Comparison of ENCODE assay signal across 17 cellular contexts in genomic region chr2:83251473-83251872, GRCh38.
DNase-seq lines count a peak whose midpoint lies in the region; ATAC-seq and TF ChIP-seq lines count a peak whose summit lies in the region.
"Had no signal": no experiment of that assay in that cellular context is flagged by ENCODE, and none has a peak within 500 bp of the region (broad histone marks: within the 10 kb centered on the region; RNA-seq: fewer than 3 reads in every experiment).

No MANE protein-coding gene starts in this region.

- POLR2A ChIA-PET in IMR-90 (lab: Charles Lee; ENCODE audit: unreplicated experiment) = no interaction called here

- no peaks in the 10 kb centered on the region for H3K36me3 Mint-ChIP-seq in activated T-cell treated with anti-CD3 and anti-CD28 coated beads, Interleukin-2, amount 50 U/mL, for 4 hours (ENCODE audit: insufficient read depth)
- H3K36me3 Mint-ChIP-seq: CD8-positive, alpha-beta memory T cell had no signal

- peaks cover 13% of the 10 kb centered on the region for H3K9me3 Mint-ChIP-seq in activated T-cell treated with anti-CD3 and anti-CD28 coated beads, Interleukin-2, amount 50 U/mL, for 4 hours

- H3K4ac ChIP-seq in IMR-90 (ENCODE audit: low read depth, low read length) = no peak overlapping the region

- no peak overlapping the region for H3K4me2 ChIP-seq in IMR-90 (ENCODE audit: low read depth, low read length)
- H3K4me2 ChIP-seq: BLaER1 had no signal

- BruUV-seq in IMR-90 (replicated peaks; lab: Mats Ljungman, UMichigan) = no TSS peak

- CTCF ChIA-PET in IMR-90 (lab: Yijun Ruan, JAX) = no interaction called here

- no peak overlapping the region for H2BK20ac ChIP-seq in IMR-90 (ENCODE audit: low read depth, low read length)

- H3K27ac ChIP-seq in IMR-90 (ENCODE audit: insufficient read depth, low read length) (no peak overlapping the region), right lobe of liver (peak overlapping the region in 1 of 3 donors; percentile 50)
- H3K27ac ChIP-seq: BLaER1, HL-60 had no signal

- no peak for ATAC-seq in IMR-90 (ENCODE audit: low read depth)
- peak in 3 of 4 donors; percentile 43 to 77 (median 48) for ATAC-seq in right lobe of liver
- ATAC-seq in activated T-cell treated with anti-CD3 and anti-CD28 coated beads, Interleukin-2, amount 50 U/mL, for 4 hours = no peak
- ATAC-seq in GM19035 (IDR thresholded peaks at IDR 0.05; ENCODE audit: unreplicated experiment) = no peak
- ATAC-seq: HCT116 had no signal

- H3K14ac ChIP-seq in IMR-90 (replicated peaks; ENCODE audit: low read depth, low read length) = no peak overlapping the region

- H3K9ac ChIP-seq in IMR-90 (ENCODE audit: low read depth, low read length) = no peak overlapping the region
- H3K9ac ChIP-seq: BLaER1 had no signal

- H2AFZ ChIP-seq in IMR-90 (replicated peaks; ENCODE audit: low read length, poor library complexity) = no peak overlapping the region

- no peak overlapping the region for H3K56ac ChIP-seq in IMR-90 (ENCODE audit: extremely low read depth, insufficient read depth, low read length)

- H2BK5ac ChIP-seq in IMR-90 (ENCODE audit: low read depth, low read length, poor library complexity, severe bottlenecking) = no peak overlapping the region

- H3K4me3 ChIP-seq in IMR-90 (ENCODE audit: insufficient read depth, low read depth, low read length) = no peak overlapping the region
- no peak overlapping the region for H3K4me3 ChIP-seq in foreskin fibroblast (ENCODE audit: low read depth in 1 of 2, low read length in 2 of 2)
- H3K4me3 ChIP-seq in right lobe of liver = peak overlapping the region in 1 of 3 donors; percentile 49
- H3K4me3 ChIP-seq: BLaER1 had no signal

- no peaks in the 10 kb centered on the region for H3K4me1 Mint-ChIP-seq in activated T-cell treated with anti-CD3 and anti-CD28 coated beads, Interleukin-2, amount 50 U/mL, for 4 hours (ENCODE audit: low read depth)
- H3K4me1 Mint-ChIP-seq: CD8-positive, alpha-beta memory T cell had no signal

- in situ Hi-C loops in IMR-90 (cut with MboI; ENCODE audit: low sequenced_read_pairs) = no loop called here

- H4K20me1 ChIP-seq in IMR-90 (ENCODE audit: insufficient read depth, low read length) = no peaks in the 10 kb centered on the region
- H4K20me1 ChIP-seq: BLaER1 had no signal

- no peaks in the 10 kb centered on the region for H3K27me3 Mint-ChIP-seq in activated T-cell treated with anti-CD3 and anti-CD28 coated beads, Interleukin-2, amount 50 U/mL, for 4 hours (ENCODE audit: low read depth)

- H2BK120ac ChIP-seq in IMR-90 (ENCODE audit: low read depth, low read length) = no peak overlapping the region

- no peak overlapping the region for H2AK5ac ChIP-seq in IMR-90 (ENCODE audit: low read depth, low read length)

- TF ChIP-seq POLR2A in IMR-90 (IDR thresholded peaks at IDR 0.05; ENCODE audit: low read depth, low read length) (no peak), right lobe of liver (IDR thresholded peaks at IDR 0.05) (no peak)

- dilution Hi-C loops in IMR-90 (cut with HindIII; ENCODE audit: low sequenced_read_pairs, unreplicated experiment) = no loop called here

- H3K18ac ChIP-seq in IMR-90 (ENCODE audit: low read depth, low read length) = no peak overlapping the region

- no peaks in the 10 kb centered on the region for H3K79me1 ChIP-seq in IMR-90 (ENCODE audit: low read depth in 1 of 2, low read length in 2 of 2)

- H3K36me3 ChIP-seq in IMR-90 (ENCODE audit: control insufficient read depth, insufficient read depth, low read length) (no peaks in the 10 kb centered on the region), right lobe of liver (no peaks in the 10 kb centered on the region)
- H3K36me3 ChIP-seq: BLaER1 had no signal

- no peaks in the 10 kb centered on the region for H3K9me1 ChIP-seq in IMR-90 (ENCODE audit: insufficient read depth, low read length)

- peak; percentile 60 for DNase-seq in EL
- no peak for DNase-seq in IMR-90
- DNase-seq in foreskin fibroblast = peak; percentile 7 to 17
- DNase-seq in right lobe of liver = no peak
- DNase-seq in HPDE6-E6E7 (ENCODE audit: extremely low spot score) = no peak
- DNase-seq in activated T-cell treated with anti-CD3 and anti-CD28 coated beads, Interleukin-2, amount 50 U/mL, for 4 hours = no peak
- DNase-seq: 8988T; AML-193; Calu3; CD8-positive, alpha-beta memory T cell; DMS 273 treated with DMSO at 0.1 percent for 48 hours; DMS79; GF-D8 had no signal

- H2AK9ac ChIP-seq in IMR-90 (replicated peaks; ENCODE audit: low read depth, low read length, poor library complexity) = no peak overlapping the region

- no peak overlapping the region for H2BK15ac ChIP-seq in IMR-90 (ENCODE audit: low read depth, low read length)

- no peak overlapping the region for H4K5ac ChIP-seq in IMR-90 (ENCODE audit: low read depth, low read length)

- H3K27me3 ChIP-seq in IMR-90 (ENCODE audit: control insufficient read depth, insufficient read depth, low read length) (no peaks in the 10 kb centered on the region), right lobe of liver (no peaks in the 10 kb centered on the region)
- H3K27me3 ChIP-seq: BLaER1 had no signal

- no peak for TF ChIP-seq RAD21 in IMR-90 (IDR thresholded peaks at IDR 0.05; ENCODE audit: low read length)

- H4K8ac ChIP-seq in IMR-90 (ENCODE audit: low read depth in 2 of 2, low read length in 2 of 2) = no peak overlapping the region

- H3K9me3 ChIP-seq in IMR-90 (ENCODE audit: control insufficient read depth, insufficient read depth, low read length) (no peaks in the 10 kb centered on the region), right lobe of liver (no peaks in the 10 kb centered on the region)
- H3K9me3 ChIP-seq: BLaER1 had no signal

- H3K4me1 ChIP-seq in IMR-90 (ENCODE audit: control insufficient read depth, insufficient read depth, low read length) (no peaks in the 10 kb centered on the region), right lobe of liver (no peaks in the 10 kb centered on the region)
- H3K4me1 ChIP-seq: BLaER1 had no signal

- intact Hi-C loops in IMR-90 (cut with micrococcal nuclease) (no loop called here), right lobe of liver (cut with DNase I) (no loop called here)

- no peak overlapping the region for H4K91ac ChIP-seq in IMR-90 (ENCODE audit: insufficient read depth, low read depth, low read length)

- TF ChIP-seq CTCF in IMR-90 (conservative IDR thresholded peaks at IDR 0.05; ENCODE audit: low read depth, low read length) (no peak), foreskin fibroblast (IDR thresholded peaks at IDR 0.05; ENCODE audit: low read depth, low read length) (no peak), right lobe of liver (IDR thresholded peaks at IDR 0.05) (no peak)

- no peak overlapping the region for H3K4me3 Mint-ChIP-seq in activated T-cell treated with anti-CD3 and anti-CD28 coated beads, Interleukin-2, amount 50 U/mL, for 4 hours
- H3K4me3 Mint-ChIP-seq: CD8-positive, alpha-beta memory T cell had no signal

- no peak overlapping the region for H3K23ac ChIP-seq in IMR-90 (ENCODE audit: low read depth, low read length)

- no CpG with 5 or more reads among the region's 1 CpG for WGBS in IMR-90 (ENCODE audit: extremely low coverage in 2 of 2, insufficient read length in 1 of 2), 2 experiments
- 23% methylated on average over 1 of the region's 1 CpG for WGBS in right lobe of liver (ENCODE audit: insufficient coverage, low coverage, low lambda C conversion rate, missing lambda C conversion rate)

TF ChIP-seq in IMR-90, 13 proteins besides CTCF, POLR2A, EP300 and RAD21:
- TF ChIP-seq CEBPB (IDR thresholded peaks at IDR 0.05; ENCODE audit: low read depth, low read length) = peak; percentile 48
- no peak for TF ChIP-seq USF2 (IDR thresholded peaks at IDR 0.05; ENCODE audit: low read depth, low read length)

Comparison
In these comparisons a context has a peak if more than half of its experiments do, and no peak if none do; other contexts are left out.
1. DNase-seq: peak in EL (single experiment) and foreskin fibroblast (2 of 2); none in IMR-90 (single experiment), right lobe of liver (0 of 3), HPDE6-E6E7 (single experiment) and activated T-cell treated with anti-CD3 and anti-CD28 coated beads, Interleukin-2, amount 50 U/mL, for 4 hours (single experiment).
2. ATAC-seq: peak in right lobe of liver (3 of 4); none in IMR-90 (single experiment), activated T-cell treated with anti-CD3 and anti-CD28 coated beads, Interleukin-2, amount 50 U/mL, for 4 hours (0 of 2) and GM19035 (single experiment).